ENCODE assay signal across 9 cellular contexts in the genomic region with DNA sequence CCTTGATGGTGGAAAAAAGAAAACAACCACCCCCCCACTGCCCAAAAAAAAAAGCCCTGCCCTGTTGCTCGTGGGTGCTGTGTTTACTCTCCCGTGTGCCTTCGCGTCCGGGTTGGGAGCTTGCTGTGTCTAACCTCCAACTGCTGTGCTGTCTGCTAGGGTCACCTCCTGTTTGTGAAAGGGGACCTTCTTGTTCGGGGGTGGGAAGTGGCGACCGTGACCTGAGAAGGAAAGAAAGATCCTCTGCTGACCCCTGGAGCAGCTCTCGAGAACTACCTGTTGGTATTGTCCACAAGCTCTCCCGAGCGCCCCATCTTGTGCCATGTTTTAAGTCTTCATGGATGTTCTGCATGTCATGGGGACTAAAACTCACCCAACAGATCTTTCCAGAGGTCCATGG. TPM values are rescaled to one million over a fixed set of nuclear protein-coding genes. Genes with fewer than 3 reads are reported as not detected.
DNase-seq lines count a peak whose midpoint lies in the region; ATAC-seq and TF ChIP-seq lines count a peak whose summit lies in the region.
"Had no signal": no experiment of that assay in that cellular context is flagged by ENCODE, and none has a peak within 500 bp of the region (broad histone marks: within the 10 kb centered on the region; RNA-seq: fewer than 3 reads in every experiment).

No MANE protein-coding gene starts in this region.

- CTCF ChIA-PET in activated CD4-positive, alpha-beta T cell treated with anti-CD3 and anti-CD28 coated beads, Interleukin-2, amount 10 ng/mL, durations not matched to agents 7 days and 5 days (lab: Charles Lee), result interaction anchor here (0.7 to 2.3 kb wide), 12 partner anchors 8 to 86 kb away, joined by 3 to 13 read pairs (median 4); no protein-coding TSS in a partner anchor

- POLR2A ChIA-PET in activated CD4-positive, alpha-beta T cell treated with anti-CD3 and anti-CD28 coated beads, Interleukin-2, amount 10 ng/mL, durations not matched to agents 7 days and 5 days (lab: Charles Lee), result interaction anchor here (0.8 kb wide), 1 partner anchor 9 kb away, joined by 3 read pairs; no protein-coding TSS in a partner anchor

- no peak overlapping the region for H3K4me3 Mint-ChIP-seq in activated CD4-positive, alpha-beta T cell treated with anti-CD3 and anti-CD28 coated beads, Interleukin-2, amount 10 ng/mL, durations not matched to agents 7 days and 5 days
- H3K4me3 Mint-ChIP-seq in HFFc6, result peak overlapping the region; percentile 40
- H3K4me3 Mint-ChIP-seq: memory B cell had no signal

- peak overlapping the region; percentile 83 for H3K27ac Mint-ChIP-seq in activated CD4-positive, alpha-beta T cell treated with anti-CD3 and anti-CD28 coated beads, Interleukin-2, amount 10 ng/mL, durations not matched to agents 7 days and 5 days
- H3K27ac Mint-ChIP-seq in HFFc6, result no peak overlapping the region
- H3K27ac Mint-ChIP-seq: memory B cell had no signal

- H3K36me3 Mint-ChIP-seq in activated CD4-positive, alpha-beta T cell treated with anti-CD3 and anti-CD28 coated beads, Interleukin-2, amount 10 ng/mL, durations not matched to agents 7 days and 5 days (ENCODE audit: low read depth), result peaks cover 62% of the 10 kb centered on the region
- H3K36me3 Mint-ChIP-seq in HFFc6 (ENCODE audit: low read depth), result no peaks in the 10 kb centered on the region
- H3K36me3 Mint-ChIP-seq: memory B cell had no signal

- DNase-seq in activated CD4-positive, alpha-beta T cell treated with anti-CD3 and anti-CD28 coated beads, Interleukin-2, amount 10 ng/mL, durations not matched to agents 7 days and 5 days, result no peak
- no peak for DNase-seq in activated CD4-positive, alpha-beta T cell treated with anti-CD3 and anti-CD28 coated beads, Interleukin-2, amount 50 U/mL, for 1 hour
- DNase-seq in HFFc6 (no peak), caudate nucleus (lab: John Stamatoyannopoulos, UW) (no peak), retinal pigment epithelial cell (ENCODE audit: low read depth) (no peak), NCI-H2227 treated with DMSO at 0.1 percent for 48 hours (lab: John Stamatoyannopoulos, UW) (no peak)

- peaks cover 78% of the 10 kb centered on the region for H3K4me1 Mint-ChIP-seq in activated CD4-positive, alpha-beta T cell treated with anti-CD3 and anti-CD28 coated beads, Interleukin-2, amount 10 ng/mL, durations not matched to agents 7 days and 5 days
- peaks cover 21% of the 10 kb centered on the region for H3K4me1 Mint-ChIP-seq in HFFc6 (ENCODE audit: low read depth)
- H3K4me1 Mint-ChIP-seq: memory B cell had no signal

- ATAC-seq in HG02852 (IDR thresholded peaks at IDR 0.05; ENCODE audit: unreplicated experiment), result no peak
- no peak for ATAC-seq in GM19397 (IDR thresholded peaks at IDR 0.05; ENCODE audit: unreplicated experiment)

- H3K9me3 Mint-ChIP-seq in activated CD4-positive, alpha-beta T cell treated with anti-CD3 and anti-CD28 coated beads, Interleukin-2, amount 10 ng/mL, durations not matched to agents 7 days and 5 days, result no peaks in the 10 kb centered on the region
- H3K9me3 Mint-ChIP-seq in HFFc6, result no peaks in the 10 kb centered on the region
- H3K9me3 Mint-ChIP-seq: memory B cell had no signal

- H3K27ac ChIP-seq in caudate nucleus (ENCODE audit: low read depth, low read length), result peak overlapping the region; percentile 18

- H3K4me3 ChIP-seq in retinal pigment epithelial cell (ENCODE audit: low read length), result no peak overlapping the region

- TF ChIP-seq CTCF in HFFc6 (IDR thresholded peaks at IDR 0.05) (peak; percentile 26; the same call in 1 of the 2 replicates), retinal pigment epithelial cell (conservative IDR thresholded peaks at IDR 0.05; ENCODE audit: low read depth, low read length) (peak; percentile 12)

- no peaks in the 10 kb centered on the region for H3K27me3 Mint-ChIP-seq in activated CD4-positive, alpha-beta T cell treated with anti-CD3 and anti-CD28 coated beads, Interleukin-2, amount 10 ng/mL, durations not matched to agents 7 days and 5 days
- peaks cover 44% of the 10 kb centered on the region for H3K27me3 Mint-ChIP-seq in HFFc6 (ENCODE audit: insufficient read depth)

RNA-seq across cellular contexts. Expression of gene MAL, which starts 28.0 kb away (rescaled TPM):
- 100 to 1,000 TPM; 237 to 339 TPM for total RNA-seq in activated CD4-positive, alpha-beta T cell treated with anti-CD3 and anti-CD28 coated beads, Interleukin-2, amount 10 ng/mL, durations not matched to agents 7 days and 5 days
- not detected for total RNA-seq in HFFc6 (2021; fragmentation: NEBNext Ultra II Directional; extraction: Animal tissue kit (Norgen Biotek cat#: 25700))

Comparison
In these comparisons a context has a peak if more than half of its experiments do, and no peak if none do; other contexts are left out.
1. RNA of gene MAL, which starts 28.0 kb away (total RNA-seq): 237 to 339 TPM in activated CD4-positive, alpha-beta T cell treated with anti-CD3 and anti-CD28 coated beads, Interleukin-2, amount 10 ng/mL, durations not matched to agents 7 days and 5 days; not detected in HFFc6; every median in the first group is over 100 times any median in the second.